9 cellular contexts compared by ENCODE assay signal in the genomic region with DNA sequence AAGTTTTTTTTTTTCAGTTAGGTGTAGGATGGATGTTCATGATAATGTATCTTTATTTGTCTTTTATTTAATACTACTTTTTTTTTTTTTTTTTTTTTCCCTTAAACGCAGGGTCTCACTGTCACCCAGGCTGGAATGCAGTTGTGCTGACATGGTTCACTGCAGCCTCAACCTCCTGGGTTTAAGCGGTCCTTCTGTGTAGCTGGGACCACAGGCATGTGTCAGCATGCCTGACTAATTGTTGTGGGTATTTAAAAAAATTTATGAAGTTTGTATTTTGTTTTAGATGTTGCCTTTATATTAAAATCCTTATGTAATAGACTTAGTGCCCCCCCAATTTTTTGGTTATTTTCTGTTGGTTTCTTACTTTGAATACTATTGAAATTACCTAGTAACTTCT. TPM values are rescaled to one million over a fixed set of nuclear protein-coding genes. Genes with fewer than 3 reads are reported as not detected.
DNase-seq lines count a peak whose midpoint lies in the region; ATAC-seq and TF ChIP-seq lines count a peak whose summit lies in the region.
"Had no signal": no experiment of that assay in that cellular context is flagged by ENCODE, and none has a peak within 500 bp of the region (broad histone marks: within the 10 kb centered on the region; RNA-seq: fewer than 3 reads in every experiment).

No MANE protein-coding gene starts in this region.

- peaks cover 18% of the 10 kb centered on the region for H3K36me3 Mint-ChIP-seq in CD8-positive, alpha-beta T cell
- H3K36me3 Mint-ChIP-seq in HFFc6 (ENCODE audit: low read depth) = no peaks in the 10 kb centered on the region

- H3K27ac ChIP-seq in CD8-positive, alpha-beta T cell (ENCODE audit: low read depth, low read length) = no peak overlapping the region
- H3K27ac ChIP-seq in transverse colon = no peak overlapping the region
- no peak overlapping the region for H3K27ac ChIP-seq in uterus
- H3K27ac ChIP-seq: heart left ventricle had no signal

- H3K4me3 Mint-ChIP-seq in CD8-positive, alpha-beta T cell = no peak overlapping the region
- H3K4me3 Mint-ChIP-seq in HFFc6 = peak overlapping the region; percentile 76

- H3K36me3 ChIP-seq in CD8-positive, alpha-beta T cell (ENCODE audit: insufficient read depth, low read length) = no peaks in the 10 kb centered on the region
- H3K36me3 ChIP-seq in adipocyte (ENCODE audit: control insufficient read depth, insufficient read depth, low read length, severe bottlenecking) = no peaks in the 10 kb centered on the region
- no peaks in the 10 kb centered on the region for H3K36me3 ChIP-seq in transverse colon
- H3K36me3 ChIP-seq in uterus = no peaks in the 10 kb centered on the region
- H3K36me3 ChIP-seq: heart left ventricle had no signal

- H3K4me1 Mint-ChIP-seq in CD8-positive, alpha-beta T cell (ENCODE audit: low read depth) = peaks cover 67% of the 10 kb centered on the region
- peaks cover 79% of the 10 kb centered on the region for H3K4me1 Mint-ChIP-seq in HFFc6 (ENCODE audit: low read depth)

- DNase-seq in CD8-positive, alpha-beta T cell = peak in 1 of 7 experiments; percentile 21
- peak; percentile 67 for DNase-seq in HFFc6
- DNase-seq in adipocyte (ENCODE audit: low read depth) = peak; percentile 60
- DNase-seq in myocyte (ENCODE audit: low read depth) = peak; percentile 62
- no peak for DNase-seq in cerebellar nuclear complex (lab: John Stamatoyannopoulos, UW)
- no peak for DNase-seq in transverse colon
- no peak for DNase-seq in uterus
- DNase-seq: heart left ventricle, NCI-H1930 had no signal

- in situ Hi-C loops in transverse colon (cut with MboI; ENCODE audit: low pct_ligation_motif_present in 1 of 4, low pct_unique_long_range_greater_than_20kb in 1 of 4, low sequenced_read_pairs in 3 of 4) = no loop called here

- H3K9me3 ChIP-seq in CD8-positive, alpha-beta T cell (ENCODE audit: low read length) = no peaks in the 10 kb centered on the region
- H3K9me3 ChIP-seq in adipocyte (ENCODE audit: control insufficient read depth, low read length) (no peaks in the 10 kb centered on the region), transverse colon (no peaks in the 10 kb centered on the region), uterus (no peaks in the 10 kb centered on the region)
- H3K9me3 ChIP-seq: heart left ventricle had no signal

- no peaks in the 10 kb centered on the region for H3K27me3 ChIP-seq in CD8-positive, alpha-beta T cell (ENCODE audit: insufficient read depth, low read length)
- H3K27me3 ChIP-seq in adipocyte (replicated peaks; ENCODE audit: control insufficient read depth, insufficient read depth, low read length) = no peaks in the 10 kb centered on the region
- H3K27me3 ChIP-seq in transverse colon = no peaks in the 10 kb centered on the region
- no peaks in the 10 kb centered on the region for H3K27me3 ChIP-seq in uterus
- H3K27me3 ChIP-seq: heart left ventricle had no signal

- TF ChIP-seq EP300 in transverse colon (IDR thresholded peaks at IDR 0.05; ENCODE audit: low read depth) = no peak

- H3K4me3 ChIP-seq in CD8-positive, alpha-beta T cell (ENCODE audit: low read depth, low read length) = no peak overlapping the region
- H3K4me3 ChIP-seq in adipocyte (ENCODE audit: low read length) = no peak overlapping the region
- H3K4me3 ChIP-seq in transverse colon = no peak overlapping the region
- no peak overlapping the region for H3K4me3 ChIP-seq in uterus
- H3K4me3 ChIP-seq: heart left ventricle had no signal

- CTCF ChIA-PET in CD8-positive, alpha-beta T cell (lab: Charles Lee) = interaction anchor here (0.9 kb wide), 1 partner anchor 42 kb away, joined by 3 read pairs; a partner anchor contains a TSS

- no peaks in the 10 kb centered on the region for H3K27me3 Mint-ChIP-seq in CD8-positive, alpha-beta T cell (ENCODE audit: low read depth)
- H3K27me3 Mint-ChIP-seq in HFFc6 (ENCODE audit: insufficient read depth) = peaks cover 6% of the 10 kb centered on the region

- peaks cover 44% of the 10 kb centered on the region for H3K4me1 ChIP-seq in CD8-positive, alpha-beta T cell (ENCODE audit: insufficient read depth, low read length)
- H3K4me1 ChIP-seq in adipocyte (ENCODE audit: control insufficient read depth, insufficient read depth, low read length) = peaks cover 30% of the 10 kb centered on the region
- H3K4me1 ChIP-seq in transverse colon = peaks cover 0 to 29% (median 7%) of the 10 kb centered on the region in 4 donors
- H3K4me1 ChIP-seq in uterus = no peaks in the 10 kb centered on the region

- no peaks in the 10 kb centered on the region for H3K9me3 Mint-ChIP-seq in CD8-positive, alpha-beta T cell
- no peaks in the 10 kb centered on the region for H3K9me3 Mint-ChIP-seq in HFFc6

- TF ChIP-seq POLR2A in transverse colon (IDR thresholded peaks at IDR 0.05) = no peak
- no peak for TF ChIP-seq POLR2A in uterus (IDR thresholded peaks at IDR 0.05)

- peak overlapping the region; percentile 53 for H3K27ac Mint-ChIP-seq in CD8-positive, alpha-beta T cell
- peak overlapping the region; percentile 86 for H3K27ac Mint-ChIP-seq in HFFc6

- intact Hi-C loops in CD8-positive, alpha-beta T cell (cut with DNase I, micrococcal nuclease) = no loop called here
- intact Hi-C loops in transverse colon (cut with DNase I; ENCODE audit: low total_unique reads) (no loop called here), uterus (cut with DNase I; ENCODE audit: low total_unique reads) (no loop called here)

- H3K9ac ChIP-seq in adipocyte (ENCODE audit: low read length) = no peak overlapping the region

- 73% methylated on average over 2 of the region's 2 CpGs; no CpG with 5 or more reads in 1 of the 2 donors for WGBS in transverse colon (ENCODE audit: low coverage in 1 of 2), 2 donors

- ATAC-seq in CD8-positive, alpha-beta T cell = peak; percentile 43

- POLR2A ChIA-PET in CD8-positive, alpha-beta T cell (lab: Charles Lee) = interaction anchor here (0.9 kb wide), 1 partner anchor 23 kb away, joined by 4 read pairs; no protein-coding TSS in a partner anchor

- TF ChIP-seq CTCF in CD8-positive, alpha-beta T cell (IDR thresholded peaks at IDR 0.05) = no peak
- TF ChIP-seq CTCF in HFFc6 (IDR thresholded peaks at IDR 0.05) = no peak
- no peak for TF ChIP-seq CTCF in transverse colon (IDR thresholded peaks at IDR 0.05)
- no peak for TF ChIP-seq CTCF in uterus (IDR thresholded peaks at IDR 0.05)

RNA-seq across cellular contexts. Expression of a gene that starts 42.6 kb away (rescaled TPM):
- total RNA-seq in CD8-positive, alpha-beta T cell = 10 to 100 TPM; 45.1 to 47.1 TPM
- 10 to 100 TPM; 28.6 to 40.9 (median 32.7) TPM for total RNA-seq in HFFc6 (2021; fragmentation: NEBNext Ultra II Directional; extraction: Animal tissue kit (Norgen Biotek cat#: 25700))
- total RNA-seq in myocyte (10.4 and 13.6 TPM in 2 replicates), transverse colon (10 to 100 TPM in 3 of 4 donors, 1 to 10 TPM in 1; 9.2 to 39.1 (median 22.3) TPM), uterus (10 to 100 TPM; 27.9 to 59.2 (median 44.2) TPM)
- 5.8 TPM for polyA plus RNA-seq in myocyte (2012)

Comparison
In these comparisons a context has a peak if more than half of its experiments do, and no peak if none do; other contexts are left out.
1. DNase-seq: peak in HFFc6 (single experiment), adipocyte (single experiment) and myocyte (single experiment); none in cerebellar nuclear complex (0 of 2), transverse colon (single experiment) and uterus (0 of 2).